ENCODE assay signal across 8 cellular contexts in genomic region chr9:134407123-134407779, GRCh38.
A peak's percentile ranks its signal among the peaks of the same experiment; 100 is the strongest.
DNase-seq lines count a peak whose midpoint lies in the region; ATAC-seq and TF ChIP-seq lines count a peak whose summit lies in the region.

No MANE protein-coding gene starts in this region.

- ATAC-seq in GM18511 (IDR thresholded peaks at IDR 0.05; ENCODE audit: unreplicated experiment) (peak; percentile 77), HG02970 (IDR thresholded peaks at IDR 0.05; ENCODE audit: low FRiP score, unreplicated experiment) (peak; percentile 52), left lobe of liver (peak; percentile 60)
- ATAC-seq in activated CD4-positive, alpha-beta T cell treated with anti-CD3 and anti-CD28 coated beads for 36 hours, result peak; percentile 85

- peaks cover 9% of the 10 kb centered on the region for H3K4me1 ChIP-seq in colonic mucosa

- peak overlapping the region; percentile 29 to 35 for H3K9ac ChIP-seq in colonic mucosa (ENCODE audit: low read depth in 2 of 2, low read length in 2 of 2)

- H3K27me3 ChIP-seq in colonic mucosa, result no peaks in the 10 kb centered on the region

- peaks cover 36% of the 10 kb centered on the region for H3K4me1 Mint-ChIP-seq in activated CD4-positive, alpha-beta T cell treated with anti-CD3 and anti-CD28 coated beads for 36 hours

- H3K4me3 ChIP-seq in colonic mucosa, result no peak overlapping the region

- intact Hi-C loops in activated CD4-positive, alpha-beta T cell treated with anti-CD3 and anti-CD28 coated beads for 36 hours (cut with DNase I, micrococcal nuclease), result loop anchor here (1.0 kb wide), 2 partner anchors 10 to 16 kb away; no protein-coding TSS in a partner anchor
- intact Hi-C loops in colonic mucosa (cut with DNase I), result no loop called here

- H3K9me3 ChIP-seq in colonic mucosa, result no peaks in the 10 kb centered on the region

- peaks cover 2% of the 10 kb centered on the region for H3K27me3 Mint-ChIP-seq in activated CD4-positive, alpha-beta T cell treated with anti-CD3 and anti-CD28 coated beads for 36 hours

- peak; percentile 85 for DNase-seq in NCI-H2227 (lab: John Stamatoyannopoulos, UW; ENCODE audit: unreplicated experiment)
- DNase-seq in activated CD4-positive, alpha-beta T cell treated with anti-CD3 and anti-CD28 coated beads for 36 hours, result peak; percentile 90
- DNase-seq in colonic mucosa, result peak; percentile 75
- peak; percentile 93 for DNase-seq in left lobe of liver (ENCODE audit: low spot score)
- peak; percentile 79 to 82 for DNase-seq in stimulated activated CD4-positive, alpha-beta T cell treated with anti-CD3 and anti-CD28 coated beads, Interleukin-2, amount 100 ng/mL, for 24 hours
- no peak for DNase-seq in cerebellar nuclear complex (lab: John Stamatoyannopoulos, UW)

- peak overlapping the region; percentile 62 for H3K4me3 Mint-ChIP-seq in activated CD4-positive, alpha-beta T cell treated with anti-CD3 and anti-CD28 coated beads for 36 hours

- H3K9me3 Mint-ChIP-seq in activated CD4-positive, alpha-beta T cell treated with anti-CD3 and anti-CD28 coated beads for 36 hours (ENCODE audit: low read depth), result no peaks in the 10 kb centered on the region

- POLR2A ChIA-PET in activated CD4-positive, alpha-beta T cell treated with anti-CD3 and anti-CD28 coated beads for 36 hours (lab: Charles Lee), result interaction anchor here (0.6 kb wide), 1 partner anchor 23 kb away, joined by 3 read pairs; no protein-coding TSS in a partner anchor

- TF ChIP-seq CTCF in colonic mucosa (IDR thresholded peaks at IDR 0.05), result no peak

- CTCF ChIA-PET in activated CD4-positive, alpha-beta T cell treated with anti-CD3 and anti-CD28 coated beads for 36 hours (lab: Charles Lee), result interaction anchor here (0.7 to 1.0 kb wide), 3 partner anchors 10 to 383 kb away, joined by 3 read pairs; no protein-coding TSS in a partner anchor

- H3K36me3 ChIP-seq in colonic mucosa, result no peaks in the 10 kb centered on the region

- peak overlapping the region; percentile 60 for H3K27ac Mint-ChIP-seq in activated CD4-positive, alpha-beta T cell treated with anti-CD3 and anti-CD28 coated beads for 36 hours

- H3K36me3 Mint-ChIP-seq in activated CD4-positive, alpha-beta T cell treated with anti-CD3 and anti-CD28 coated beads for 36 hours (ENCODE audit: low read depth), result peaks cover 2% of the 10 kb centered on the region

- peak overlapping the region; percentile 43 for H3K27ac ChIP-seq in colonic mucosa

Comparison
In these comparisons a context has a peak if more than half of its experiments do, and no peak if none do; other contexts are left out.
1. DNase-seq: peak in NCI-H2227 (single experiment), activated CD4-positive, alpha-beta T cell treated with anti-CD3 and anti-CD28 coated beads for 36 hours (single experiment), colonic mucosa (single experiment), left lobe of liver (single experiment) and stimulated activated CD4-positive, alpha-beta T cell treated with anti-CD3 and anti-CD28 coated beads, Interleukin-2, amount 100 ng/mL, for 24 hours (2 of 2); none in cerebellar nuclear complex (0 of 2).
2. Peak in every context shown above with its lines, with median percentiles within 50 percentile points of each other: ATAC-seq.